Comparison of ENCODE assay signal across 1 cellular context in genomic region chr20:63707558-63708300, GRCh38.
TF ChIP-seq lines count a peak whose summit lies in the region.

ARFRP1 (minus strand) TSS chr20:63707976; CDS start chr20:63707091, 885 bp downstream.
ZGPAT (plus strand) TSS chr20:63708039; CDS start chr20:63708581, 542 bp downstream.

TF ChIP-seq in HepG2, 621 proteins besides CTCF, POLR2A, EP300 and RAD21 (continued from another document and continues in another):
- peak; percentile 66 for TF ChIP-seq PRDM15 (CRISPR knock-in tag; IDR thresholded peaks at IDR 0.05)
- peak; percentile 97 for TF ChIP-seq ZNF451 (CRISPR knock-in tag; IDR thresholded peaks at IDR 0.05)
- TF ChIP-seq ZNF333 (CRISPR knock-in tag; IDR thresholded peaks at IDR 0.05; ENCODE audit: borderline replicate concordance), result peak; percentile 61; the same call in 1 of the 2 replicates
- peak; percentile 100 for TF ChIP-seq SPEN (CRISPR knock-in tag; IDR thresholded peaks at IDR 0.05; ENCODE audit: low read depth)
- TF ChIP-seq HNF4A (CRISPR knock-in tag; IDR thresholded peaks at IDR 0.05), result peak; percentile 58
- TF ChIP-seq ZNF136 (CRISPR knock-in tag; IDR thresholded peaks at IDR 0.05; ENCODE audit: low read depth), result peak; percentile 81; the same call in 1 of the 2 replicates
- peak; percentile 98 for TF ChIP-seq ZNF709 (CRISPR knock-in tag; IDR thresholded peaks at IDR 0.05)
- peak; percentile 89; the same call in 1 of the 2 replicates for TF ChIP-seq ZFP90 (CRISPR knock-in tag; IDR thresholded peaks at IDR 0.05; ENCODE audit: borderline replicate concordance)
- peak; percentile 62; the same call in 1 of the 2 replicates for TF ChIP-seq WIZ (CRISPR knock-in tag; IDR thresholded peaks at IDR 0.05)
- peak; percentile 64; the same call in 1 of the 2 replicates for TF ChIP-seq HMG20B (CRISPR knock-in tag; conservative IDR thresholded peaks at IDR 0.05)
- TF ChIP-seq ZNF687 (CRISPR knock-in tag; IDR thresholded peaks at IDR 0.05), result peak; percentile 95
- peak; percentile 79 for TF ChIP-seq SP5 (CRISPR knock-in tag; IDR thresholded peaks at IDR 0.05; ENCODE audit: borderline replicate concordance, low read depth)
- peak; percentile 91 for TF ChIP-seq ZBTB26 (CRISPR knock-in tag; IDR thresholded peaks at IDR 0.05; ENCODE audit: borderline replicate concordance)
- no peak for TF ChIP-seq HMGA1 (CRISPR knock-in tag; conservative IDR thresholded peaks at IDR 0.05)
- peak; percentile 71; the same call in 1 of the 2 replicates for TF ChIP-seq NCOA2 (CRISPR knock-in tag; IDR thresholded peaks at IDR 0.05)
- TF ChIP-seq TARDBP (CRISPR knock-in tag; IDR thresholded peaks at IDR 0.05), result peak; percentile 99
- peak; percentile 70; the same call in 1 of the 2 replicates for TF ChIP-seq UBTF (CRISPR knock-in tag; IDR thresholded peaks at IDR 0.05)
- TF ChIP-seq BCL3 (CRISPR knock-in tag; IDR thresholded peaks at IDR 0.05), result peak; percentile 96
- TF ChIP-seq ZNF670 (CRISPR knock-in tag; IDR thresholded peaks at IDR 0.05; ENCODE audit: borderline replicate concordance), result peak; percentile 89; the same call in 1 of the 2 replicates
- TF ChIP-seq ZBTB20 (CRISPR knock-in tag; IDR thresholded peaks at IDR 0.05; ENCODE audit: borderline replicate concordance, low read depth), result no peak; the same call in 1 of the 2 replicates
- TF ChIP-seq CHD2 (IDR thresholded peaks at IDR 0.05; ENCODE audit: low read depth, low read length), result peak; percentile 69
- peak; percentile 93; the same call in 1 of the 2 replicates for TF ChIP-seq AHR (CRISPR knock-in tag; IDR thresholded peaks at IDR 0.05)
- TF ChIP-seq MYC (CRISPR knock-in tag; IDR thresholded peaks at IDR 0.05; ENCODE audit: borderline replicate concordance), result peak; percentile 97
- no peak for TF ChIP-seq PLRG1 (conservative IDR thresholded peaks at IDR 0.05)
- TF ChIP-seq PBX2 (CRISPR knock-in tag; IDR thresholded peaks at IDR 0.05), result no peak
- no peak for TF ChIP-seq PHB2 (IDR thresholded peaks at IDR 0.05; ENCODE audit: partially characterized antibody)
- TF ChIP-seq SALL1 (CRISPR knock-in tag; IDR thresholded peaks at IDR 0.05), result peak; percentile 95
- TF ChIP-seq ZNF563 (CRISPR knock-in tag; IDR thresholded peaks at IDR 0.05), result peak; percentile 99
- peak; percentile 89 for TF ChIP-seq SUZ12 (IDR thresholded peaks at IDR 0.05; ENCODE audit: low read depth, low read length)
- TF ChIP-seq ZNF225 (CRISPR knock-in tag; IDR thresholded peaks at IDR 0.05), result peak; percentile 95
- peak; percentile 78; the same call in 1 of the 2 replicates for TF ChIP-seq ZBTB39 (CRISPR knock-in tag; IDR thresholded peaks at IDR 0.05)
- TF ChIP-seq KMT2A (CRISPR knock-in tag; IDR thresholded peaks at IDR 0.05), result peak; percentile 99
- TF ChIP-seq FOSL2 (CRISPR knock-in tag; IDR thresholded peaks at IDR 0.05), result peak; percentile 62
- TF ChIP-seq ATF2 (CRISPR knock-in tag; IDR thresholded peaks at IDR 0.05), result peak; percentile 94
- peak; percentile 75; the same call in 1 of the 2 replicates for TF ChIP-seq JUN (CRISPR knock-in tag; IDR thresholded peaks at IDR 0.05)
- TF ChIP-seq KLF12 (CRISPR knock-in tag; IDR thresholded peaks at IDR 0.05; ENCODE audit: borderline replicate concordance), result peak; percentile 91; the same call in 1 of the 2 replicates
- peak; percentile 94 for TF ChIP-seq ZNF564 (CRISPR knock-in tag; IDR thresholded peaks at IDR 0.05)
- TF ChIP-seq ZNF160 (CRISPR knock-in tag; IDR thresholded peaks at IDR 0.05), result peak; percentile 94
- TF ChIP-seq ZZZ3 (CRISPR knock-in tag; IDR thresholded peaks at IDR 0.05; ENCODE audit: borderline replicate concordance), result peak; percentile 98
- peak; percentile 89; the same call in 1 of the 2 replicates for TF ChIP-seq DNMT1 (CRISPR knock-in tag; IDR thresholded peaks at IDR 0.05)
- peak; percentile 85; the same call in 1 of the 2 replicates for TF ChIP-seq SATB2 (CRISPR knock-in tag; IDR thresholded peaks at IDR 0.05)
- TF ChIP-seq ZNF138 (CRISPR knock-in tag; IDR thresholded peaks at IDR 0.05; ENCODE audit: low read depth), result peak; percentile 88
- no peak for TF ChIP-seq NCOA5 (CRISPR knock-in tag; IDR thresholded peaks at IDR 0.05)
